Comparison of ENCODE assay signal across 21 cellular contexts in the genomic region with DNA sequence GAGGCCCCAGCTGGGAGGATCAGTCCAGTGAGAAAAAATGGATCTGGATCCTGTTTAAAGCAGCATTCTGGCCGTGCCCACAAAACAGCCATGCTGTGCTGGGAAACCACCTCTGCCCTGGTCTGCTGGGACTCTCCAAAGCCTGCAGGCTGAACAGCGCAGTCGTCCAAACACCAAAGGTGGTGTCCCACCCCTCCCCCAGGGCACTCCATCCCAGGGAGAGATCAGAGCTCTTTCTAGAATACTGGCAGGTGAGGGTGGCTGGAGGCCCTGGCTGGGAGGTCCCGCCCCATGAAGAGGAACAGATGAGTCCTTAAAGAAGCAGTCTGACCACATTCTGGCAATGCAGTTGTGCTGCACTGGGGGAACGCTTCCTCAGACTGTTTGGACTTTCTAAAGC.
"Had no signal": no experiment of that assay in that cellular context is flagged by ENCODE, and none has a peak within 500 bp of the region (broad histone marks: within the 10 kb centered on the region; RNA-seq: fewer than 3 reads in every experiment).

No MANE protein-coding gene starts in this region.

- H3K36me3 Mint-ChIP-seq: type B pancreatic cell had no signal

- H3K27me3 ChIP-seq: colonic mucosa, hepatocyte, ovary, right atrium auricular region, sigmoid colon, stomach, uterus had no signal

- H3K79me2 ChIP-seq: hepatocyte had no signal

- ATAC-seq: left lobe of liver, mucosa of descending colon, natural killer cell had no signal

- H3K4me1 ChIP-seq: colonic mucosa, right atrium auricular region, sigmoid colon, stomach, uterus had no signal

- H3K4me2 ChIP-seq: hepatocyte had no signal

- H3K9me3 ChIP-seq: colonic mucosa, mucosa of descending colon, ovary, right atrium auricular region, sigmoid colon, uterus had no signal

- DNase-seq: colonic mucosa; dermis blood vessel endothelial cell; foreskin melanocyte; head of caudate nucleus; mucosa of descending colon; natural killer cell; nucleus accumbens; ovary; sigmoid colon; stimulated activated CD4-positive, alpha-beta T cell treated with anti-CD3 and anti-CD28 coated beads, Interleukin-2, amount 100 ng/mL, for 24 hours; stimulated activated CD4-positive, alpha-beta T cell treated with anti-CD3 and anti-CD28 coated beads, Interleukin-4, amount 100 ng/mL, for 4 hours; stimulated activated naive CD4-positive, alpha-beta T cell; stomach; substantia nigra; uterus had no signal

- H3K4me1 Mint-ChIP-seq: natural killer cell, neural crest cell had no signal

- H3K4me3 ChIP-seq: colonic mucosa, hepatocyte, mucosa of descending colon, ovary, right atrium auricular region, sigmoid colon, skin epidermis, stomach, uterus had no signal

- H3K27ac Mint-ChIP-seq: natural killer cell, type B pancreatic cell had no signal

- H3K27ac ChIP-seq: colonic mucosa, hepatocyte, ovary, right atrium auricular region, sigmoid colon, skin epidermis, stomach, uterus had no signal

- H3K36me3 ChIP-seq: colonic mucosa, ovary, right atrium auricular region, sigmoid colon, uterus had no signal

- H2AFZ ChIP-seq: hepatocyte had no signal

- H3K4me3 Mint-ChIP-seq: natural killer cell, neural crest cell, type B pancreatic cell had no signal
